ENCODE assay signal across 15 cellular contexts in the genomic region with DNA sequence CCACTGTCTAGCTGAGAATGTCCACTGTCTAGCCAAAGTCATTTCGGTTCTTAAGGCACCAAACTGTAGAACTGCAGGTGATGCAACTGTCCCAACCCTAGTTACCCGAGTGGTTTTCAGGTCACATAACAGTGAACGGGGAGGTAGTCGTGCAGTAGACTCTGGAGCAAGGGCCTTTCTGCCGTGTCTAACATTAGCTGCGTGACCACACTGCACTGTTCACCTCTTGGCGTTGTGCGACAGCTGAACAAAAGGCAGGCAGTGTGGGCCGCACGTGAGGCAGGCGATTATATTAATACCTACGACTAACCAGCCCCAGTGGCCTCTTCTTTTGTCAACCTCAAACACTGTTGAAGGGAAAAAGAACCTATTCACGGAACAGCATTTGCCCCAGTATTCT. TPM values are rescaled to one million over a fixed set of nuclear protein-coding genes. Genes with fewer than 3 reads are reported as not detected.
DNase-seq lines count a peak whose midpoint lies in the region; ATAC-seq, FAIRE-seq and TF ChIP-seq lines count a peak whose summit lies in the region.
"Had no signal": no experiment of that assay in that cellular context is flagged by ENCODE, and none has a peak within 500 bp of the region (broad histone marks: within the 10 kb centered on the region; RNA-seq: fewer than 3 reads in every experiment).

No MANE protein-coding gene starts in this region.

- DNase-seq in NT2/D1 (ENCODE audit: low read depth, low spot score) (peak; percentile 1), endothelial cell (ENCODE audit: low spot score) (peak; percentile 10), smooth muscle cell (lab: John Stamatoyannopoulos, UW; ENCODE audit: unreplicated experiment) (no peak), pancreas (no peak), NCI-H146 (lab: John Stamatoyannopoulos, UW) (no peak), cortex of kidney (lab: John Stamatoyannopoulos, UW) (no peak)
- DNase-seq: activated CD4-positive, alpha-beta T cell treated with anti-CD3 and anti-CD28 coated beads, Interleukin-2, amount 50 U/mL, for 4 hours; activated T-cell treated with anti-CD3 and anti-CD28 coated beads for 4 hours; body of pancreas; Caco-2; Right ventricle myocardium superior; stimulated activated CD4-positive, alpha-beta T cell treated with anti-CD3 and anti-CD28 coated beads, Interleukin-4, amount 100 ng/mL, for 1 hour had no signal

- H3K4me1 Mint-ChIP-seq in endothelial cell (ENCODE audit: unreplicated experiment) (peaks cover 13% of the 10 kb centered on the region), nephron (peaks cover 59% of the 10 kb centered on the region)

- H3K36me3 Mint-ChIP-seq in endothelial cell (ENCODE audit: low read depth, unreplicated experiment), result no peaks in the 10 kb centered on the region
- H3K36me3 Mint-ChIP-seq in nephron (ENCODE audit: low read depth), result peaks cover 11% of the 10 kb centered on the region

- H3K9me3 Mint-ChIP-seq in endothelial cell (ENCODE audit: unreplicated experiment) (no peaks in the 10 kb centered on the region), nephron (no peaks in the 10 kb centered on the region)
- H3K9me3 Mint-ChIP-seq: dendritic cell treated with granulocyte-macrophage colony-stimulating factor and Interleukin-4, amounts not matched to agents 40 ng/mL and 50 ng/mL, for 4 days had no signal

- H3K27ac Mint-ChIP-seq in endothelial cell (ENCODE audit: unreplicated experiment) (no peak overlapping the region), nephron (peak overlapping the region; percentile 32 to 83 (median 77))
- H3K27ac Mint-ChIP-seq: dendritic cell treated with granulocyte-macrophage colony-stimulating factor and Interleukin-4, amounts not matched to agents 40 ng/mL and 50 ng/mL, for 4 days had no signal

- peak overlapping the region; percentile 100 for H3K4me2 ChIP-seq in smooth muscle cell

- no peaks in the 10 kb centered on the region for H3F3A ChIP-seq in smooth muscle cell (ENCODE audit: low read depth)

- H3K36me3 ChIP-seq in NT2/D1 (ENCODE audit: insufficient read depth, insufficient read length, low read length), result peaks cover 21% of the 10 kb centered on the region
- H3K36me3 ChIP-seq in smooth muscle cell (ENCODE audit: low read depth), result no peaks in the 10 kb centered on the region
- no peaks in the 10 kb centered on the region for H3K36me3 ChIP-seq in pancreas

- H3K27ac ChIP-seq in smooth muscle cell (ENCODE audit: low read depth), result no peak overlapping the region
- H3K27ac ChIP-seq in pancreas, result no peak overlapping the region
- H3K27ac ChIP-seq: body of pancreas had no signal

- peaks cover 11% of the 10 kb centered on the region for H4K20me1 ChIP-seq in smooth muscle cell (ENCODE audit: low read depth)

- H3K4me1 ChIP-seq in NT2/D1 (ENCODE audit: insufficient read depth, insufficient read length) (peaks cover 3% of the 10 kb centered on the region), smooth muscle cell (ENCODE audit: low read depth) (peaks cover 25% of the 10 kb centered on the region), pancreas (peaks cover 0 to 4% (median 0%) of the 10 kb centered on the region in 3 donors)
- H3K4me1 ChIP-seq: Caco-2 had no signal

- H3K27me3 ChIP-seq in NT2/D1 (ENCODE audit: insufficient read depth, insufficient read length), result peaks cover 15% of the 10 kb centered on the region
- peaks cover 12% of the 10 kb centered on the region for H3K27me3 ChIP-seq in smooth muscle cell (ENCODE audit: low read depth)
- no peaks in the 10 kb centered on the region for H3K27me3 ChIP-seq in pancreas
- H3K27me3 ChIP-seq: body of pancreas had no signal

- H3K4me3 Mint-ChIP-seq in endothelial cell (ENCODE audit: unreplicated experiment) (no peak overlapping the region), nephron (peak overlapping the region; percentile 87 to 96 (median 95))
- H3K4me3 Mint-ChIP-seq: dendritic cell treated with granulocyte-macrophage colony-stimulating factor and Interleukin-4, amounts not matched to agents 40 ng/mL and 50 ng/mL, for 4 days had no signal

- no peak for ATAC-seq in pancreas
- ATAC-seq: body of pancreas had no signal

- WGBS in smooth muscle cell (ENCODE audit: low lambda C conversion rate), result 32% methylated on average over 13 of the region's 13 CpGs
- WGBS in pancreas, 2 donors, result 88 to 89% methylated on average over 13 of the region's 13 CpGs

- TF ChIP-seq CTCF in endothelial cell (IDR thresholded peaks at IDR 0.05; ENCODE audit: unreplicated experiment) (no peak), nephron (IDR thresholded peaks at IDR 0.05; ENCODE audit: unreplicated experiment in 3 of 3) (no peak), smooth muscle cell (IDR thresholded peaks at IDR 0.05; ENCODE audit: borderline replicate concordance, insufficient read depth, poor library complexity, severe bottlenecking) (no peak), pancreas (IDR thresholded peaks at IDR 0.05) (no peak)

- no peaks in the 10 kb centered on the region for H3K9me3 ChIP-seq in NT2/D1 (ENCODE audit: insufficient read depth, low read length)
- no peaks in the 10 kb centered on the region for H3K9me3 ChIP-seq in smooth muscle cell (replicated peaks; ENCODE audit: low read depth)
- no peaks in the 10 kb centered on the region for H3K9me3 ChIP-seq in pancreas
- H3K9me3 ChIP-seq: body of pancreas, Caco-2 had no signal

- no peak for FAIRE-seq in pancreas (lab: Jason Lieb, UNC)
- FAIRE-seq: keratinocyte had no signal

- H3K27me3 Mint-ChIP-seq in endothelial cell (ENCODE audit: unreplicated experiment) (peaks cover 15% of the 10 kb centered on the region), nephron (ENCODE audit: low read depth) (peaks cover 31% of the 10 kb centered on the region)

- intact Hi-C loops in pancreas (cut with DNase I), result no loop called here

- H3K4me3 ChIP-seq in NT2/D1 (ENCODE audit: insufficient read length, low read depth), result peak overlapping the region; percentile 86
- peak overlapping the region; percentile 89 for H3K4me3 ChIP-seq in smooth muscle cell
- no peak overlapping the region for H3K4me3 ChIP-seq in pancreas
- H3K4me3 ChIP-seq: body of pancreas had no signal

- H3K79me2 ChIP-seq in smooth muscle cell (ENCODE audit: low read depth), result peaks cover 30% of the 10 kb centered on the region

- H2AFZ ChIP-seq in smooth muscle cell (ENCODE audit: low read depth), result no peak overlapping the region

- H3K9ac ChIP-seq in NT2/D1 (ENCODE audit: insufficient read length, low read depth) (peak overlapping the region; percentile 57), smooth muscle cell (ENCODE audit: low read depth) (no peak overlapping the region)

RNA-seq across cellular contexts. Expression of gene LRRN1, which starts 2.8 kb away (rescaled TPM):
- 2.8 TPM for total RNA-seq in endothelial cell (ENCODE audit: unreplicated experiment)
- total RNA-seq in smooth muscle cell, result 17.0 and 19.6 TPM in 2 replicates
- 8.5 and 11.7 TPM in 2 replicates for polyA plus RNA-seq in smooth muscle cell
- total RNA-seq in pancreas, result 10 to 100 TPM in 1 of 6 donors, 1 to 10 TPM in 5; 1.6 to 11.0 (median 2.9) TPM
- 1 to 10 TPM in 1 of 2 donors, under 1 TPM in 1; 0.99 to 1.7 TPM for polyA plus RNA-seq in pancreas

Comparison
In these comparisons a context has a peak if more than half of its experiments do, and no peak if none do; other contexts are left out.
1. DNase-seq: peak in NT2/D1 (single experiment) and endothelial cell (single experiment); none in smooth muscle cell (single experiment), pancreas (0 of 6), NCI-H146 (single experiment) and cortex of kidney (single experiment).
2. H3K4me3 ChIP-seq: peak in NT2/D1 (single experiment) and smooth muscle cell (single experiment); none in pancreas (0 of 4).